Comparison of ENCODE assay signal across 20 cellular contexts in the genomic region with DNA sequence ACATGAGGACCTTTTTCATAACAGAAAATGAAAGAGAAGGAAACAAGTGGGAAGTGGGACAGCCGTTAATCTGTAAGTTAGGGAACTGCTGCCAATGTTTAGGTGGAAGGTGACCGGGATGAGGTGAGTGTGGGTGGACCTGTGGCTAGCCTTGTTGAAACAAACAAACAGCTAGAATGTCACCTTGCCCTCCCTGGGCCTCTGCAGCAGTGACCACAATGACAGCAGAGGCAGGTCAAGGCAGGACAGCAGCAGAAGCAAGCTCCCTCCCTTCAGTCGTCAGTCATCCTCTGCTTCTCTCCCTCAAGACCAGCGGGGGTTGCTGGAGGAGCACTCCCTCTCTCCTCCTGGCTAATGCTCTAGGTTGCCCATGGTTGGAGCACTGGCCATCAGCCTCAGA.
DNase-seq lines count a peak whose midpoint lies in the region; ATAC-seq, FAIRE-seq and TF ChIP-seq lines count a peak whose summit lies in the region.
"Had no signal": no experiment of that assay in that cellular context is flagged by ENCODE, and none has a peak within 500 bp of the region (broad histone marks: within the 10 kb centered on the region; RNA-seq: fewer than 3 reads in every experiment).

No MANE protein-coding gene starts in this region.

- H3K23me2 ChIP-seq in H1 (ENCODE audit: low read depth, low read length): no peaks in the 10 kb centered on the region

- no peaks in the 10 kb centered on the region for H3K4me1 Mint-ChIP-seq in MCF 10A (ENCODE audit: insufficient read depth, unreplicated experiment)

- no peak for FAIRE-seq in H1 (lab: Jason Lieb, UNC)
- FAIRE-seq: D721Med had no signal

- no peak overlapping the region for H2AK5ac ChIP-seq in H1 (ENCODE audit: low read depth, low read length)

- H3K27me3 ChIP-seq in mammary epithelial cell (ENCODE audit: insufficient read depth, low read length): no peaks in the 10 kb centered on the region
- no peaks in the 10 kb centered on the region for H3K27me3 ChIP-seq in H1 (replicated peaks in 1 of 4; ENCODE audit: control insufficient read depth in 3 of 4, extremely low read depth in 1 of 4, insufficient read depth in 3 of 4, low read length in 3 of 4)
- no peaks in the 10 kb centered on the region for H3K27me3 ChIP-seq in osteoblast (ENCODE audit: insufficient read depth, low read length)
- H3K27me3 ChIP-seq: breast epithelium, SJSA1 had no signal

- no peaks in the 10 kb centered on the region for H3K36me3 ChIP-seq in mammary epithelial cell (ENCODE audit: insufficient read depth, low read length)
- no peaks in the 10 kb centered on the region for H3K36me3 ChIP-seq in H1 (ENCODE audit: control insufficient read depth in 2 of 4, insufficient read depth in 4 of 4, low read length in 3 of 4)
- H3K36me3 ChIP-seq in osteoblast (ENCODE audit: insufficient read depth, low read length): no peaks in the 10 kb centered on the region
- H3K36me3 ChIP-seq: breast epithelium, SJSA1 had no signal

- BruUV-seq in mammary epithelial cell (replicated peaks; lab: Mats Ljungman, UMichigan) (no TSS peak), MCF 10A (replicated peaks; lab: Mats Ljungman, UMichigan) (no TSS peak)

- WGBS in mammary epithelial cell (ENCODE audit: low coverage, missing lambda C conversion rate): 33% methylated on average over 4 of the region's 4 CpGs
- 65% methylated on average over 4 of the region's 4 CpGs; no CpG with 5 or more reads in 1 of the 2 experiments for WGBS in H1 (ENCODE audit: extremely low coverage in 1 of 2, insufficient coverage in 1 of 2, insufficient read length in 1 of 2, insufficient replicate concordance in 2 of 2, low coverage in 1 of 2, low lambda C conversion rate in 2 of 2, missing lambda C conversion rate in 1 of 2), 2 experiments

- CTCF ChIA-PET in mammary epithelial cell (lab: Charles Lee; ENCODE audit: low non-redundant PET): no interaction called here
- CTCF ChIA-PET in MCF 10A (lab: Yijun Ruan, JAX): interaction anchor here (0.6 to 1.2 kb wide), 9 partner anchors 9 to 1466 kb away, joined by 3 to 5 read pairs (median 3); no protein-coding TSS in a partner anchor
- CTCF ChIA-PET in H1 (lab: Charles Lee; ENCODE audit: partially characterized antibody): interaction anchor here (0.9 to 1.7 kb wide), 5 partner anchors 9 to 70 kb away, joined by 3 to 6 read pairs (median 4); no protein-coding TSS in a partner anchor

- peak overlapping the region; percentile 11 for H3K4ac ChIP-seq in H1 (replicated peaks; ENCODE audit: insufficient read length, low read depth, low read length)

- no peak overlapping the region for H3K14ac ChIP-seq in H1 (ENCODE audit: insufficient read length)

- peaks cover 3% of the 10 kb centered on the region for H3K4me1 ChIP-seq in mammary epithelial cell (ENCODE audit: insufficient read depth, low read length)
- peaks cover 0 to 4% (median 3%) of the 10 kb centered on the region in 4 experiments; a peak in 3 of 7 replicates for H3K4me1 ChIP-seq in H1 (replicated peaks in 1 of 4; ENCODE audit: control insufficient read depth in 3 of 4, insufficient read depth in 4 of 4, low read length in 3 of 4)
- H3K4me1 ChIP-seq in osteoblast (ENCODE audit: insufficient read depth, low read length): no peaks in the 10 kb centered on the region
- H3K4me1 ChIP-seq: breast epithelium, SJSA1 had no signal

- H3K27ac ChIP-seq in mammary epithelial cell (ENCODE audit: insufficient read depth, low read depth, low read length): no peak overlapping the region
- H3K27ac ChIP-seq in H1 (ENCODE audit: low read depth, low read length): no peak overlapping the region
- H3K27ac ChIP-seq in osteoblast (ENCODE audit: low read depth, low read length): no peak overlapping the region
- H3K27ac ChIP-seq: breast epithelium, SJSA1 had no signal

- H2BK5ac ChIP-seq in H1 (ENCODE audit: low read depth, low read length): no peak overlapping the region; the same call in 1 of the 2 replicates

- H2AFZ ChIP-seq in mammary epithelial cell (ENCODE audit: low read depth, low read length): peak overlapping the region; percentile 37
- H2AFZ ChIP-seq in H1 (ENCODE audit: low read length): no peak overlapping the region
- no peak overlapping the region for H2AFZ ChIP-seq in osteoblast (ENCODE audit: low read length)

- no peak overlapping the region for H2BK20ac ChIP-seq in H1 (ENCODE audit: low read length)

- no peak overlapping the region for H4K5ac ChIP-seq in H1 (ENCODE audit: insufficient read length, low read depth, low read length)

- no peak overlapping the region for H2BK120ac ChIP-seq in H1 (replicated peaks; ENCODE audit: low read depth, low read length)

- dilution Hi-C loops in mammary epithelial cell (cut with HindIII; ENCODE audit: low sequenced_read_pairs): no loop called here

- TF ChIP-seq POLR2A in H1 (IDR thresholded peaks at IDR 0.05; ENCODE audit: control extremely low read depth in 1 of 2, low read depth in 2 of 2, low read length in 2 of 2): no peak

- H4K20me1 ChIP-seq in mammary epithelial cell (ENCODE audit: insufficient read depth, low read length) (no peaks in the 10 kb centered on the region), H1 (replicated peaks in 1 of 2; ENCODE audit: control insufficient read depth in 1 of 2, insufficient read depth in 2 of 2, low read length in 2 of 2) (no peaks in the 10 kb centered on the region), osteoblast (ENCODE audit: insufficient read depth, low read length) (no peaks in the 10 kb centered on the region)

- TF ChIP-seq CTCF in mammary epithelial cell (conservative IDR thresholded peaks at IDR 0.05 in 1 of 2, IDR thresholded peaks at IDR 0.05 in 1 of 2; ENCODE audit: extremely low read depth in 1 of 2, insufficient read depth in 1 of 2, low read depth in 1 of 2, low read length in 2 of 2) (peak in 1 of 2 donors; percentile 7), MCF 10A (IDR thresholded peaks at IDR 0.05; ENCODE audit: unreplicated experiment) (no peak), H1 (IDR thresholded peaks at IDR 0.05; ENCODE audit: control extremely low read depth in 1 of 3, insufficient read depth in 1 of 3, low read depth in 1 of 3, low read length in 3 of 3) (0 out of 4 replicates have a peak, but pooled peaks of 1 of the 3 experiments have one; percentile 6), osteoblast (IDR thresholded peaks at IDR 0.05; ENCODE audit: extremely low read depth, low read depth, low read length) (no peak)

- H3K27ac Mint-ChIP-seq in MCF 10A (ENCODE audit: low read depth, unreplicated experiment): no peak overlapping the region
- H3K27ac Mint-ChIP-seq: activated CD4-positive, alpha-beta T cell treated with anti-CD3 and anti-CD28 coated beads, Interleukin-2, amount 10 ng/mL, durations not matched to agents 7 days and 5 days; nephron had no signal

- no peaks in the 10 kb centered on the region for H3K27me3 Mint-ChIP-seq in MCF 10A (ENCODE audit: insufficient read depth, unreplicated experiment)
- H3K27me3 Mint-ChIP-seq: activated CD4-positive, alpha-beta T cell treated with anti-CD3 and anti-CD28 coated beads, Interleukin-2, amount 10 ng/mL, durations not matched to agents 7 days and 5 days had no signal

- H3K56ac ChIP-seq in H1 (replicated peaks; ENCODE audit: insufficient read length, low read depth, low read length): no peak overlapping the region

- H4K91ac ChIP-seq in H1 (replicated peaks; ENCODE audit: insufficient read length, low read length): no peak overlapping the region

- H3K23ac ChIP-seq in H1 (ENCODE audit: insufficient read length): no peak overlapping the region

- H3K79me1 ChIP-seq in H1 (ENCODE audit: low read depth, low read length): no peaks in the 10 kb centered on the region

- H3K18ac ChIP-seq in H1 (ENCODE audit: extremely low read depth, low read length): 0 out of 2 replicates have a peak overlapping the region, but pooled peaks have one; percentile 29

- H3K4me2 ChIP-seq in mammary epithelial cell (ENCODE audit: insufficient read depth, low read depth, low read length) (peak overlapping the region; percentile 24), H1 (ENCODE audit: insufficient read depth in 1 of 2, low read depth in 2 of 2, low read length in 2 of 2) (no peak overlapping the region), osteoblast (ENCODE audit: insufficient read depth, low read length) (no peak overlapping the region)

- 0 out of 2 replicates have a peak overlapping the region, but pooled peaks have one; percentile 82 for H2BK12ac ChIP-seq in H1 (ENCODE audit: low read depth, low read length)

- DNase-seq in mammary epithelial cell: no peak
- no peak for DNase-seq in MCF 10A (ENCODE audit: unreplicated experiment)
- DNase-seq in NCI-H146 (lab: John Stamatoyannopoulos, UW): peak; percentile 61
- no peak for DNase-seq in H1 (ENCODE audit: low read depth in 1 of 2, low spot score in 2 of 2)
- peak; percentile 71 for DNase-seq in osteoblast (ENCODE audit: insufficient read length, low spot score, missing footprints)
- no peak for DNase-seq in NCI-H1694 (lab: John Stamatoyannopoulos, UW)
- no peak for DNase-seq in A172 (ENCODE audit: low spot score)
- DNase-seq: activated CD4-positive, alpha-beta T cell treated with anti-CD3 and anti-CD28 coated beads, Interleukin-2, amount 10 ng/mL, durations not matched to agents 7 days and 5 days; AML-193; effector CD4-positive, alpha-beta T cell; stimulated activated CD4-positive, alpha-beta T cell treated with anti-CD3 and anti-CD28 coated beads, Interleukin-2, amount 100 ng/mL, for 24 hours; T-helper 9 cell had no signal

- POLR2A ChIA-PET in MCF 10A (lab: Yijun Ruan, JAX) (interaction anchor here (0.7 kb wide), 1 partner anchor 20 kb away, joined by 3 read pairs; no protein-coding TSS in a partner anchor), H1 (lab: Charles Lee; ENCODE audit: partially characterized antibody) (interaction anchor here (0.7 to 0.9 kb wide), 2 partner anchors 20 to 70 kb away, joined by 3 read pairs; no protein-coding TSS in a partner anchor)

- ATAC-seq in GM19324 (IDR thresholded peaks at IDR 0.05; ENCODE audit: low FRiP score, unreplicated experiment): no peak
- ATAC-seq: activated naive CD4-positive, alpha-beta T cell treated with anti-CD3 and anti-CD28 coated beads, Interleukin-2, amount 50 U/mL, for 72 hours; sciatic nerve had no signal

- in situ Hi-C loops in mammary epithelial cell (cut with MboI; ENCODE audit: low sequenced_read_pairs in 2 of 2): no loop called here

- H3K4me3 Mint-ChIP-seq in MCF 10A (ENCODE audit: unreplicated experiment): no peak overlapping the region
- H3K4me3 Mint-ChIP-seq: activated CD4-positive, alpha-beta T cell treated with anti-CD3 and anti-CD28 coated beads, Interleukin-2, amount 10 ng/mL, durations not matched to agents 7 days and 5 days; nephron had no signal

- H3K9me3 ChIP-seq in mammary epithelial cell (replicated peaks; ENCODE audit: insufficient read depth, low read length) (no peaks in the 10 kb centered on the region), H1 (ENCODE audit: insufficient read depth in 2 of 2, low read depth in 1 of 2, low read length in 1 of 2) (no peaks in the 10 kb centered on the region), osteoblast (ENCODE audit: low read depth, low read length) (no peaks in the 10 kb centered on the region)
- H3K9me3 ChIP-seq: breast epithelium, SJSA1 had no signal

- no peak overlapping the region for H2BK15ac ChIP-seq in H1 (ENCODE audit: low read length)

- peaks cover 7% of the 10 kb centered on the region for H3K36me3 Mint-ChIP-seq in MCF 10A (ENCODE audit: insufficient read depth, unreplicated experiment)

- H4K8ac ChIP-seq in H1 (ENCODE audit: extremely low read depth, insufficient read depth, low read length): no peak overlapping the region

- TF ChIP-seq EP300 in H1 (IDR thresholded peaks at IDR 0.05; ENCODE audit: borderline replicate concordance in 1 of 2, low read depth in 2 of 2, low read length in 2 of 2): no peak

- H3K9me3 Mint-ChIP-seq in MCF 10A (ENCODE audit: unreplicated experiment): no peaks in the 10 kb centered on the region
- H3K9me3 Mint-ChIP-seq: activated CD4-positive, alpha-beta T cell treated with anti-CD3 and anti-CD28 coated beads, Interleukin-2, amount 10 ng/mL, durations not matched to agents 7 days and 5 days; activated naive CD4-positive, alpha-beta T cell treated with anti-CD3 and anti-CD28 coated beads, Interleukin-2, amount 50 U/mL, for 72 hours; nephron had no signal

- intact Hi-C loops in mammary epithelial cell (cut with micrococcal nuclease): no loop called here
- intact Hi-C loops in MCF 10A (cut with micrococcal nuclease): no loop called here

- no peak overlapping the region for H3K4me3 ChIP-seq in mammary epithelial cell (replicated peaks in 1 of 3; ENCODE audit: insufficient read depth in 1 of 3, low read depth in 2 of 3, low read length in 3 of 3)
- no peak overlapping the region for H3K4me3 ChIP-seq in H1 (ENCODE audit: extremely low read depth in 1 of 4, insufficient read depth in 2 of 4, low read depth in 3 of 4, low read length in 4 of 4)
- no peak overlapping the region for H3K4me3 ChIP-seq in osteoblast (ENCODE audit: insufficient read depth, low read length)
- H3K4me3 ChIP-seq: breast epithelium, lung, SJSA1 had no signal

- H3K79me2 ChIP-seq in mammary epithelial cell (ENCODE audit: insufficient read depth, low read length): no peaks in the 10 kb centered on the region
- H3K79me2 ChIP-seq in H1 (ENCODE audit: control insufficient read depth in 1 of 2, insufficient read depth in 2 of 2, low read length in 2 of 2): no peaks in the 10 kb centered on the region
- H3K79me2 ChIP-seq in osteoblast (ENCODE audit: insufficient read depth, low read length): no peaks in the 10 kb centered on the region

- H3K9ac ChIP-seq in mammary epithelial cell (ENCODE audit: insufficient read depth, low read length): no peak overlapping the region
- H3K9ac ChIP-seq in H1 (replicated peaks in 1 of 4; ENCODE audit: extremely low read depth in 1 of 4, low read depth in 3 of 4, low read length in 3 of 4): no peak overlapping the region

- peak; percentile 25 to 29; a peak in 3 of 4 replicates for TF ChIP-seq RAD21 in H1 (IDR thresholded peaks at IDR 0.05 in 1 of 2, conservative IDR thresholded peaks at IDR 0.05 in 1 of 2; ENCODE audit: low read depth in 2 of 2, low read length in 2 of 2)

Comparison
In these comparisons a context has a peak if more than half of its experiments do, and no peak if none do; other contexts are left out.
1. DNase-seq: peak in NCI-H146 (single experiment) and osteoblast (single experiment); none in mammary epithelial cell (single experiment), MCF 10A (single experiment), H1 (0 of 2), NCI-H1694 (single experiment) and A172 (single experiment).